In the genomic region with DNA sequence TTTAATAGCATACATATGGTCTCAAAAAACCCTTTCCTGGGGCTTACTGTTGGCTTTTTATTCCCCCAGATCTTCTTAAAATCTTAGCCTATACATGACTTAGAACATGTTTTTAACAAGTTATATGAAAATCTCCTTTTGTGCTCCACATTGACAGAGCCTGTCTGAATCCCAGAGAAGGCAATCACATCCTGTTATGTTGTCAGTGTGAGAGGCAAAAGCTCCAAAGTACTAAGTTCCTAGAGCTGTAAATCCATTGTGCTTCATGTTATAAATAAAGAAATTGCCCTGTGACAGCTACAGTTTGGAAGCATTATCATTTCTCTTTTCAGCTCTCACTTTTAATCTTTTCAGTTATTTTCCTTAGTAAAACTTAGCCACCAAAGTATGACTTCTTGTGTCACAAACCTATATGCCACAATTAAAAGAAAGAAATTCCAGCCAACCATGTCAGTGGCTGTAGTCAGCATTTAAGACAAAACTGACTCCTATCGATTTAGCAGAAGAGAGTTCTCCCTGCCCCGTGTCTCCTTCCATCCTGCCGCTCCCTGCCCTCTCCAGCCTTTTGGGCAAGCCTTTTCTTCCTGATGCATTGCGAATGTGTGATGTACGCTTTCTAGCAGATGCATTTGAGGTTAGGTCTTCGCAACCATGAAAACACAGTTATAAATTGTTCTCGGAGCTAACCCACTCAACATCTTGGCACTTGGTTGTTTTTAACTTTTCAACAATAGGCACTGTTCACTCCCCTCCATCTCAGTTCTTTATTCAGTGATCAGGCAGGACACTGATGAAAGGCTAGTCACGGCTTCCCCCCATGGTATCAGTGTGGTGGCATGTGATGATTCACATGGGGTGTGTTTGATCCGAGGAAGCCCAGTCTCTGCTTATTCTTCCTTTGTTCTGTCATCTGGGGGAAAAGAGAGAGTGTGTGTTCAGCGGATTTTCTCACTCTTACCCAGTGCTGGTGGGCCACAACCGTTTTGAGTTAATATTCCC, we compare ENCODE assay signal across 10 cellular contexts.
DNase-seq lines count a peak whose midpoint lies in the region; ATAC-seq and TF ChIP-seq lines count a peak whose summit lies in the region.
"Had no signal": no experiment of that assay in that cellular context is flagged by ENCODE, and none has a peak within 500 bp of the region (broad histone marks: within the 10 kb centered on the region; RNA-seq: fewer than 3 reads in every experiment).

No MANE protein-coding gene starts in this region.

- peak overlapping the region; percentile 19 for H2AFZ ChIP-seq in osteoblast (ENCODE audit: low read length)

- no peak overlapping the region for H3K4me3 ChIP-seq in foreskin fibroblast (ENCODE audit: low read depth in 1 of 2, low read length in 2 of 2)
- no peak overlapping the region for H3K4me3 ChIP-seq in osteoblast (ENCODE audit: insufficient read depth, low read length)
- H3K4me3 ChIP-seq: upper lobe of left lung had no signal

- CTCF ChIA-PET in activated CD4-positive, alpha-beta memory T cell treated with anti-CD3 and anti-CD28 coated beads, Interleukin-2, amount 10 ng/mL, durations not matched to agents 7 days and 5 days (lab: Charles Lee), result no interaction called here

- no peaks in the 10 kb centered on the region for H3K9me3 ChIP-seq in osteoblast (ENCODE audit: low read depth, low read length)

- peaks cover 7% of the 10 kb centered on the region for H3K4me1 ChIP-seq in osteoblast (ENCODE audit: insufficient read depth, low read length)

- H3K4me1 Mint-ChIP-seq in immature natural killer cell, result peaks cover 2 to 13% of the 10 kb centered on the region in 2 donors
- peaks cover 10% of the 10 kb centered on the region for H3K4me1 Mint-ChIP-seq in activated CD4-positive, alpha-beta memory T cell treated with anti-CD3 and anti-CD28 coated beads, Interleukin-2, amount 10 ng/mL, durations not matched to agents 7 days and 5 days

- ATAC-seq in GM21825 (IDR thresholded peaks at IDR 0.05; ENCODE audit: unreplicated experiment), result no peak

- DNase-seq in ELR (ENCODE audit: low read depth), result peak; percentile 85
- peak; percentile 20 for DNase-seq in T1000 (lab: John Stamatoyannopoulos, UW)
- peak; percentile 61 to 80 for DNase-seq in foreskin fibroblast
- DNase-seq in osteoblast (ENCODE audit: insufficient read length, low spot score, missing footprints), result peak; percentile 63
- no peak for DNase-seq in HuH-7.5 (ENCODE audit: low spot score)
- no peak for DNase-seq in immature natural killer cell
- DNase-seq in activated CD4-positive, alpha-beta memory T cell treated with anti-CD3 and anti-CD28 coated beads, Interleukin-2, amount 10 ng/mL, durations not matched to agents 7 days and 5 days, result no peak
- DNase-seq: NCI-H146, upper lobe of left lung had no signal

- POLR2A ChIA-PET in activated CD4-positive, alpha-beta memory T cell treated with anti-CD3 and anti-CD28 coated beads, Interleukin-2, amount 10 ng/mL, durations not matched to agents 7 days and 5 days (lab: Charles Lee), result no interaction called here

- H3K27me3 ChIP-seq in osteoblast (ENCODE audit: insufficient read depth, low read length), result no peaks in the 10 kb centered on the region
- H3K27me3 ChIP-seq: upper lobe of left lung had no signal

- H3K4me3 Mint-ChIP-seq in immature natural killer cell, result no peak overlapping the region
- H3K4me3 Mint-ChIP-seq in activated CD4-positive, alpha-beta memory T cell treated with anti-CD3 and anti-CD28 coated beads, Interleukin-2, amount 10 ng/mL, durations not matched to agents 7 days and 5 days, result no peak overlapping the region

- H3K79me2 ChIP-seq in osteoblast (ENCODE audit: insufficient read depth, low read length), result no peaks in the 10 kb centered on the region

- H3K4me2 ChIP-seq in osteoblast (ENCODE audit: insufficient read depth, low read length), result no peak overlapping the region

- TF ChIP-seq CTCF in foreskin fibroblast (IDR thresholded peaks at IDR 0.05; ENCODE audit: low read depth, low read length), result no peak
- no peak for TF ChIP-seq CTCF in osteoblast (IDR thresholded peaks at IDR 0.05; ENCODE audit: extremely low read depth, low read depth, low read length)

- H4K20me1 ChIP-seq in osteoblast (ENCODE audit: insufficient read depth, low read length), result no peaks in the 10 kb centered on the region

- H3K27me3 Mint-ChIP-seq in immature natural killer cell (ENCODE audit: low read depth in 3 of 3), result peaks cover 0 to 2% (median 0%) of the 10 kb centered on the region in 3 donors
- no peaks in the 10 kb centered on the region for H3K27me3 Mint-ChIP-seq in activated CD4-positive, alpha-beta memory T cell treated with anti-CD3 and anti-CD28 coated beads, Interleukin-2, amount 10 ng/mL, durations not matched to agents 7 days and 5 days

- peaks cover 43 to 66% (median 52%) of the 10 kb centered on the region in 3 donors for H3K36me3 Mint-ChIP-seq in immature natural killer cell
- H3K36me3 Mint-ChIP-seq in activated CD4-positive, alpha-beta memory T cell treated with anti-CD3 and anti-CD28 coated beads, Interleukin-2, amount 10 ng/mL, durations not matched to agents 7 days and 5 days (ENCODE audit: low read depth), result peaks cover 6% of the 10 kb centered on the region

- no peaks in the 10 kb centered on the region for H3K36me3 ChIP-seq in osteoblast (ENCODE audit: insufficient read depth, low read length)

- H3K27ac Mint-ChIP-seq in immature natural killer cell, result no peak overlapping the region
- H3K27ac Mint-ChIP-seq in activated CD4-positive, alpha-beta memory T cell treated with anti-CD3 and anti-CD28 coated beads, Interleukin-2, amount 10 ng/mL, durations not matched to agents 7 days and 5 days, result no peak overlapping the region

- H3K27ac ChIP-seq in osteoblast (ENCODE audit: low read depth, low read length), result no peak overlapping the region

- H3K9me3 Mint-ChIP-seq in immature natural killer cell, result peaks cover 0 to 2% (median 0%) of the 10 kb centered on the region in 6 donors
- peaks cover 3% of the 10 kb centered on the region for H3K9me3 Mint-ChIP-seq in activated CD4-positive, alpha-beta memory T cell treated with anti-CD3 and anti-CD28 coated beads, Interleukin-2, amount 10 ng/mL, durations not matched to agents 7 days and 5 days

Comparison
In these comparisons a context has a peak if more than half of its experiments do, and no peak if none do; other contexts are left out.
1. DNase-seq: peak in ELR (single experiment), T1000 (single experiment), foreskin fibroblast (2 of 2) and osteoblast (single experiment); none in HuH-7.5 (single experiment), immature natural killer cell (0 of 3) and activated CD4-positive, alpha-beta memory T cell treated with anti-CD3 and anti-CD28 coated beads, Interleukin-2, amount 10 ng/mL, durations not matched to agents 7 days and 5 days (single experiment).